1 cellular context compared by ENCODE assay signal in genomic region chr4:109721033-109721432, GRCh38.
A peak's percentile ranks its signal among the peaks of the same experiment; 100 is the strongest.
TF ChIP-seq lines count a peak whose summit lies in the region.

No MANE protein-coding gene starts in this region.

TF ChIP-seq in K562, 482 proteins besides CTCF, POLR2A, EP300 and RAD21 (continued from another document and continues in another):
- TF ChIP-seq NKRF (IDR thresholded peaks at IDR 0.05; ENCODE audit: borderline replicate concordance) (no peak), MCM3 (IDR thresholded peaks at IDR 0.05) (no peak), SRSF7 (optimal IDR thresholded peaks at IDR 0.05; ENCODE audit: low read depth, low read length) (no peak), NBN (IDR thresholded peaks at IDR 0.05; ENCODE audit: low read depth) (no peak), KAT8 (IDR thresholded peaks at IDR 0.05; ENCODE audit: low read depth) (no peak), XRCC5 (IDR thresholded peaks at IDR 0.05; ENCODE audit: low read depth, low read length) (no peak), ZNF592 (IDR thresholded peaks at IDR 0.05) (no peak), ARNT (IDR thresholded peaks at IDR 0.05) (peak in 1 of 2 experiments; percentile 89; a peak in 2 of 4 replicates), DPF2 (IDR thresholded peaks at IDR 0.05) (peak; percentile 83), E2F3 (CRISPR knock-in tag; IDR thresholded peaks at IDR 0.05) (no peak), CHAMP1 (IDR thresholded peaks at IDR 0.05) (0 out of 2 replicates have a peak, but pooled peaks have one; percentile 30), ZNF79 (CRISPR knock-in tag; IDR thresholded peaks at IDR 0.05; ENCODE audit: low read depth) (no peak), NFYB (IDR thresholded peaks at IDR 0.05; ENCODE audit: extremely low read depth, insufficient read length) (no peak), RFX1 (IDR thresholded peaks at IDR 0.05) (no peak), ZNF395 (CRISPR knock-in tag; IDR thresholded peaks at IDR 0.05) (no peak), ATF3 (IDR thresholded peaks at IDR 0.05) (peak; percentile 95), ATF3 (CRISPR knock-in tag; conservative IDR thresholded peaks at IDR 0.05) (no peak), ZMIZ1 (IDR thresholded peaks at IDR 0.05; ENCODE audit: low read depth in 2 of 2, low read length in 2 of 2) (no peak), ZC3H8 (IDR thresholded peaks at IDR 0.05) (no peak), ZNF277 (CRISPR knock-in tag; IDR thresholded peaks at IDR 0.05; ENCODE audit: borderline replicate concordance) (no peak), CLOCK (CRISPR knock-in tag; IDR thresholded peaks at IDR 0.05; ENCODE audit: borderline replicate concordance) (no peak), ZFP91 (CRISPR knock-in tag; IDR thresholded peaks at IDR 0.05) (no peak), MTF1 (CRISPR knock-in tag; IDR thresholded peaks at IDR 0.05; ENCODE audit: borderline replicate concordance) (no peak), RBM25 (IDR thresholded peaks at IDR 0.05; ENCODE audit: low read depth, low read length, severe bottlenecking) (peak; percentile 7), ESRRB (CRISPR knock-in tag; IDR thresholded peaks at IDR 0.05; ENCODE audit: borderline replicate concordance) (no peak), CBFA2T2 (conservative IDR thresholded peaks at IDR 0.05) (no peak), ARID1B (IDR thresholded peaks at IDR 0.05) (peak; percentile 71), PHTF2 (CRISPR knock-in tag; IDR thresholded peaks at IDR 0.05) (no peak), ZKSCAN1 (IDR thresholded peaks at IDR 0.05; ENCODE audit: low read depth, low read length) (no peak), TFAP4 (CRISPR knock-in tag; IDR thresholded peaks at IDR 0.05; ENCODE audit: borderline replicate concordance) (no peak), ZNF444 (CRISPR knock-in tag; IDR thresholded peaks at IDR 0.05) (no peak), HBP1 (CRISPR knock-in tag; IDR thresholded peaks at IDR 0.05) (no peak), MLX (CRISPR knock-in tag; conservative IDR thresholded peaks at IDR 0.05) (no peak)
